10 cellular contexts compared by ENCODE assay signal in genomic region chr1:151251656-151252470, GRCh38. TPM values are rescaled to one million over a fixed set of nuclear protein-coding genes. Genes with fewer than 3 reads are reported as not detected.
DNase-seq lines count a peak whose midpoint lies in the region; TF ChIP-seq lines count a peak whose summit lies in the region.
"Had no signal": no experiment of that assay in that cellular context is flagged by ENCODE, and none has a peak within 500 bp of the region (broad histone marks: within the 10 kb centered on the region; RNA-seq: fewer than 3 reads in every experiment).

No MANE protein-coding gene starts in this region.

- H3K36me3 Mint-ChIP-seq in activated naive CD4-positive, alpha-beta T cell treated with anti-CD3 and anti-CD28 coated beads for 36 hours (ENCODE audit: low read depth) = peaks cover 18% of the 10 kb centered on the region

- intact Hi-C loops in activated naive CD4-positive, alpha-beta T cell treated with anti-CD3 and anti-CD28 coated beads for 36 hours (cut with micrococcal nuclease) = loop anchor here (1.0 kb wide), 4 partner anchors 56 to 228 kb away; partner anchors contain the start of gene TNFAIP8L2
- intact Hi-C loops in posterior cingulate gyrus (cut with DNase I) = loop anchor here (1.0 kb wide), 1 partner anchor 56 kb away; no protein-coding TSS in a partner anchor
- intact Hi-C loops in vagina (cut with DNase I) = loop anchor here (2.0 kb wide), 1 partner anchor 53 kb away; the partner anchor contains the start of gene PIP5K1A

- H3K36me3 ChIP-seq in SJCRH30 = peaks cover 21% of the 10 kb centered on the region
- peaks cover 0 to 26% of the 10 kb centered on the region in 2 donors for H3K36me3 ChIP-seq in vagina

- H3K4me1 ChIP-seq in SJCRH30 (no peaks in the 10 kb centered on the region), vagina (peaks cover 16% of the 10 kb centered on the region)

- H3K9me3 Mint-ChIP-seq in activated naive CD4-positive, alpha-beta T cell treated with anti-CD3 and anti-CD28 coated beads for 36 hours = no peaks in the 10 kb centered on the region

- H3K27ac Mint-ChIP-seq in activated naive CD4-positive, alpha-beta T cell treated with anti-CD3 and anti-CD28 coated beads for 36 hours = no peak overlapping the region

- no peaks in the 10 kb centered on the region for H3K27me3 ChIP-seq in SJCRH30
- H3K27me3 ChIP-seq in vagina = no peaks in the 10 kb centered on the region
- H3K27me3 ChIP-seq: BLaER1 treated with 17β-estradiol and CSF1 and Interleukin-3, amounts not matched to agents 10 nM and 100 nM had no signal

- H3K4me3 Mint-ChIP-seq in activated naive CD4-positive, alpha-beta T cell treated with anti-CD3 and anti-CD28 coated beads for 36 hours = no peak overlapping the region

- H3K4me1 Mint-ChIP-seq in activated naive CD4-positive, alpha-beta T cell treated with anti-CD3 and anti-CD28 coated beads for 36 hours (ENCODE audit: low read depth) = peaks cover 17% of the 10 kb centered on the region

- TF ChIP-seq CTCF in vagina (IDR thresholded peaks at IDR 0.05) = peak; percentile 48 to 83 (median 62)

- H3K27ac ChIP-seq in SJCRH30 (no peak overlapping the region), vagina (no peak overlapping the region)
- H3K27ac ChIP-seq: BLaER1 treated with 17β-estradiol and CSF1 and Interleukin-3, amounts not matched to agents 10 nM and 100 nM; skin epidermis had no signal

- no peaks in the 10 kb centered on the region for H3K9me3 ChIP-seq in SJCRH30 (replicated peaks)
- H3K9me3 ChIP-seq in vagina = no peaks in the 10 kb centered on the region
- H3K9me3 ChIP-seq: BLaER1 treated with 17β-estradiol and CSF1 and Interleukin-3, amounts not matched to agents 10 nM and 100 nM had no signal

- DNase-seq in activated CD8-positive, alpha-beta memory T cell treated with anti-CD3 and anti-CD28 coated beads for 1 hour (ENCODE audit: extremely low read depth in 1 of 2, low read depth in 1 of 2) = peak; percentile 19 to 39
- DNase-seq in activated CD8-positive, alpha-beta memory T cell treated with anti-CD3 and anti-CD28 coated beads, Interleukin-2, amount 50 U/mL, for 48 hours = no peak
- DNase-seq in NCI-H1048 (lab: John Stamatoyannopoulos, UW) (peak; percentile 47), SJCRH30 (peak; percentile 56 to 75), glomerular endothelial cell (ENCODE audit: extremely low read depth, low read depth, low spot score) (peak; percentile 60), posterior cingulate gyrus (peak in 7 of 10 donors; percentile 14 to 88 (median 56)), vagina (ENCODE audit: extremely low spot score in 2 of 2) (no peak)
- DNase-seq in activated naive CD4-positive, alpha-beta T cell treated with anti-CD3 and anti-CD28 coated beads for 36 hours = peak; percentile 81

- no peak for TF ChIP-seq POLR2A in vagina (IDR thresholded peaks at IDR 0.05)

- CTCF ChIA-PET in activated naive CD4-positive, alpha-beta T cell treated with anti-CD3 and anti-CD28 coated beads for 36 hours (lab: Charles Lee) = interaction anchor here (0.6 to 2.1 kb wide), 28 partner anchors 8 to 227 kb away, joined by 3 to 23 read pairs (median 4); partner anchors contain the start of gene TNFAIP8L2

- H3K4me3 ChIP-seq in SJCRH30 (no peak overlapping the region), vagina (no peak overlapping the region)
- H3K4me3 ChIP-seq: BLaER1 treated with 17β-estradiol and CSF1 and Interleukin-3, amounts not matched to agents 10 nM and 100 nM; skin epidermis had no signal

- peaks cover 2% of the 10 kb centered on the region for H3K27me3 Mint-ChIP-seq in activated naive CD4-positive, alpha-beta T cell treated with anti-CD3 and anti-CD28 coated beads for 36 hours (ENCODE audit: low read depth)

RNA-seq across cellular contexts. Expression of gene PSMD4, which starts 2.7 kb away (rescaled TPM):
- total RNA-seq in SJCRH30 (2014; rRNA removed; shearing (Covaris generic)) = 130 and 132 TPM in 2 replicates
- total RNA-seq in activated naive CD4-positive, alpha-beta T cell treated with anti-CD3 and anti-CD28 coated beads for 36 hours = 100 to 1,000 TPM; 167 to 192 TPM
- total RNA-seq in glomerular endothelial cell (151 and 156 TPM in 2 replicates), vagina (118 TPM)

RNA-seq across cellular contexts. Expression of gene ZNF687, which starts 30.2 kb away (rescaled TPM):
- total RNA-seq in SJCRH30 (2014; rRNA removed; shearing (Covaris generic)) = 16.1 and 17.6 TPM in 2 replicates
- 10 to 100 TPM; 20.9 to 22.0 TPM for total RNA-seq in activated naive CD4-positive, alpha-beta T cell treated with anti-CD3 and anti-CD28 coated beads for 36 hours
- 17.6 and 22.8 TPM in 2 replicates for total RNA-seq in glomerular endothelial cell
- total RNA-seq in vagina = 26.8 TPM

RNA-seq across cellular contexts. Expression of gene PIP5K1A, which starts 53.5 kb away (rescaled TPM):
- total RNA-seq in SJCRH30 (2014; rRNA removed; shearing (Covaris generic)) = 85.0 and 99.3 TPM in 2 replicates
- 10 to 100 TPM; 72.6 to 82.5 TPM for total RNA-seq in activated naive CD4-positive, alpha-beta T cell treated with anti-CD3 and anti-CD28 coated beads for 36 hours
- total RNA-seq in glomerular endothelial cell (36.4 and 45.3 TPM in 2 replicates), vagina (80.3 TPM)

Comparison
In these comparisons a context has a peak if more than half of its experiments do, and no peak if none do; other contexts are left out.
1. DNase-seq: peak in activated CD8-positive, alpha-beta memory T cell treated with anti-CD3 and anti-CD28 coated beads for 1 hour (2 of 2), NCI-H1048 (single experiment), SJCRH30 (2 of 2), activated naive CD4-positive, alpha-beta T cell treated with anti-CD3 and anti-CD28 coated beads for 36 hours (single experiment), glomerular endothelial cell (single experiment) and posterior cingulate gyrus (7 of 10); none in activated CD8-positive, alpha-beta memory T cell treated with anti-CD3 and anti-CD28 coated beads, Interleukin-2, amount 50 U/mL, for 48 hours (single experiment) and vagina (0 of 2).